1 cellular context compared by ENCODE assay signal in the genomic region with DNA sequence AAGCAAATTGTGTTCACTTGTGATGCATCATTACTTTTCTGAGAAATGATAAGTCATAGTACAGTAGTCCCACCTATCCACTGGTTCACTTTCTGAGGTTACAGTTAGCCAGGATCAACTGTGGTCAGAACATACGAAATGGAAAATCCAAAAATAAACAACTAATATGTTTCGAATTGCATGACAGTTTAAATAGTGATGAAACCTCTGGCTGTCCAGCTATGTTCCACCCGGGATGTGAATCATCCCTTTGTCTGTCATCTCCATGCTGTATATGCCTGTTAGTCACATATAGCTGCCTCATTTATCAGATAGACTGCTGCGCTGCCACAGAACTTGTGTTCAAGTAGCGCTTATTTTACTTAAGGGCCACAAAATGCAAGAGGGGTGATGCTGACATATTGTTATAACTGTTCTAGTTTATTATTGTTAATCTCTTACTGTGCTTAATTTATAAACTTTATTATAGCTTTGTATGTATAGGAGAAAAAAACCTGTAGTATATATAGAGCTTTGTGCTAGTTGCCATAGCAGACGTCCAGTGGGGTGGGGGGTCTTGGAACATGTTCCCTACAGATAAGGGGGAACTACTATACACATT.
TF ChIP-seq lines count a peak whose summit lies in the region.

No MANE protein-coding gene starts in this region.

TF ChIP-seq in K562, 482 proteins besides CTCF, POLR2A, EP300 and RAD21 (continued from another document and continues in another):
- TF ChIP-seq, protein P1, sequence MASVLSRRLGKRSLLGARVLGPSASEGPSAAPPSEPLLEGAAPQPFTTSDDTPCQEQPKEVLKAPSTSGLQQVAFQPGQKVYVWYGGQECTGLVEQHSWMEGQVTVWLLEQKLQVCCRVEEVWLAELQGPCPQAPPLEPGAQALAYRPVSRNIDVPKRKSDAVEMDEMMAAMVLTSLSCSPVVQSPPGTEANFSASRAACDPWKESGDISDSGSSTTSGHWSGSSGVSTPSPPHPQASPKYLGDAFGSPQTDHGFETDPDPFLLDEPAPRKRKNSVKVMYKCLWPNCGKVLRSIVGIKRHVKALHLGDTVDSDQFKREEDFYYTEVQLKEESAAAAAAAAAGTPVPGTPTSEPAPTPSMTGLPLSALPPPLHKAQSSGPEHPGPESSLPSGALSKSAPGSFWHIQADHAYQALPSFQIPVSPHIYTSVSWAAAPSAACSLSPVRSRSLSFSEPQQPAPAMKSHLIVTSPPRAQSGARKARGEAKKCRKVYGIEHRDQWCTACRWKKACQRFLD (CRISPR knock-in tag; IDR thresholded peaks at IDR 0.05) = peak; percentile 53; the same call in 1 of the 2 replicates
- TF ChIP-seq, protein P2, sequence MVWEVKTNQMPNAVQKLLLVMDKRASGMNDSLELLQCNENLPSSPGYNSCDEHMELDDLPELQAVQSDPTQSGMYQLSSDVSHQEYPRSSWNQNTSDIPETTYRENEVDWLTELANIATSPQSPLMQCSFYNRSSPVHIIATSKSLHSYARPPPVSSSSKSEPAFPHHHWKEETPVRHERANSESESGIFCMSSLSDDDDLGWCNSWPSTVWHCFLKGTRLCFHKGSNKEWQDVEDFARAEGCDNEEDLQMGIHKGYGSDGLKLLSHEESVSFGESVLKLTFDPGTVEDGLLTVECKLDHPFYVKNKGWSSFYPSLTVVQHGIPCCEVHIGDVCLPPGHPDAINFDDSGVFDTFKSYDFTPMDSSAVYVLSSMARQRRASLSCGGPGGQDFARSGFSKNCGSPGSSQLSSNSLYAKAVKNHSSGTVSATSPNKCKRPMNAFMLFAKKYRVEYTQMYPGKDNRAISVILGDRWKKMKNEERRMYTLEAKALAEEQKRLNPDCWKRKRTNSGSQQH (CRISPR knock-in tag; IDR thresholded peaks at IDR 0.05) = no peak
- TF ChIP-seq ZKSCAN3 (CRISPR knock-in tag; IDR thresholded peaks at IDR 0.05) = no peak
- no peak for TF ChIP-seq PPARD (CRISPR knock-in tag; IDR thresholded peaks at IDR 0.05)
- TF ChIP-seq ZNF830 (CRISPR knock-in tag; IDR thresholded peaks at IDR 0.05) = no peak
- peak; percentile 50 for TF ChIP-seq ETV5 (CRISPR knock-in tag; IDR thresholded peaks at IDR 0.05; ENCODE audit: low read depth)
- peak; percentile 49 to 67; a peak in 2 of 4 replicates for TF ChIP-seq FOXA3 (CRISPR knock-in tag; conservative IDR thresholded peaks at IDR 0.05 in 1 of 2, IDR thresholded peaks at IDR 0.05 in 1 of 2)
- TF ChIP-seq ARID1B (IDR thresholded peaks at IDR 0.05) = peak; percentile 92
- TF ChIP-seq, protein P3, sequence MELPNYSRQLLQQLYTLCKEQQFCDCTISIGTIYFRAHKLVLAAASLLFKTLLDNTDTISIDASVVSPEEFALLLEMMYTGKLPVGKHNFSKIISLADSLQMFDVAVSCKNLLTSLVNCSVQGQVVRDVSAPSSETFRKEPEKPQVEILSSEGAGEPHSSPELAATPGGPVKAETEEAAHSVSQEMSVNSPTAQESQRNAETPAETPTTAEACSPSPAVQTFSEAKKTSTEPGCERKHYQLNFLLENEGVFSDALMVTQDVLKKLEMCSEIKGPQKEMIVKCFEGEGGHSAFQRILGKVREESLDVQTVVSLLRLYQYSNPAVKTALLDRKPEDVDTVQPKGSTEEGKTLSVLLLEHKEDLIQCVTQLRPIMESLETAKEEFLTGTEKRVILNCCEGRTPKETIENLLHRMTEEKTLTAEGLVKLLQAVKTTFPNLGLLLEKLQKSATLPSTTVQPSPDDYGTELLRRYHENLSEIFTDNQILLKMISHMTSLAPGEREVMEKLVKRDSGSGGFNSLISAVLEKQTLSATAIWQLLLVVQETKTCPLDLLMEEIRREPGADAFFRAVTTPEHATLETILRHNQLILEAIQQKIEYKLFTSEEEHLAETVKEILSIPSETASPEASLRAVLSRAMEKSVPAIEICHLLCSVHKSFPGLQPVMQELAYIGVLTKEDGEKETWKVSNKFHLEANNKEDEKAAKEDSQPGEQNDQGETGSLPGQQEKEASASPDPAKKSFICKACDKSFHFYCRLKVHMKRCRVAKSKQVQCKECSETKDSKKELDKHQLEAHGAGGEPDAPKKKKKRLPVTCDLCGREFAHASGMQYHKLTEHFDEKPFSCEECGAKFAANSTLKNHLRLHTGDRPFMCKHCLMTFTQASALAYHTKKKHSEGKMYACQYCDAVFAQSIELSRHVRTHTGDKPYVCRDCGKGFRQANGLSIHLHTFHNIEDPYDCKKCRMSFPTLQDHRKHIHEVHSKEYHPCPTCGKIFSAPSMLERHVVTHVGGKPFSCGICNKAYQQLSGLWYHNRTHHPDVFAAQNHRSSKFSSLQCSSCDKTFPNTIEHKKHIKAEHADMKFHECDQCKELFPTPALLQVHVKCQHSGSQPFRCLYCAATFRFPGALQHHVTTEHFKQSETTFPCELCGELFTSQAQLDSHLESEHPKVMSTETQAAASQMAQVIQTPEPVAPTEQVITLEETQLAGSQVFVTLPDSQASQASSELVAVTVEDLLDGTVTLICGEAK (IDR thresholded peaks at IDR 0.05) = 0 out of 2 replicates have a peak, but pooled peaks have one; percentile 6
- TF ChIP-seq, protein P3 (CRISPR knock-in tag; IDR thresholded peaks at IDR 0.05) = no peak
- peak in 1 of 2 experiments; percentile 56; a peak in 1 of 4 replicates for TF ChIP-seq HDAC1 (IDR thresholded peaks at IDR 0.05)
- peak; percentile 99 for TF ChIP-seq FOSL1 (tag; conservative IDR thresholded peaks at IDR 0.05)
- peak; percentile 62 for TF ChIP-seq C11orf30 (IDR thresholded peaks at IDR 0.05; ENCODE audit: low read depth)
- peak; percentile 95 for TF ChIP-seq ATF7 (IDR thresholded peaks at IDR 0.05)
- 0 out of 2 replicates have a peak, but pooled peaks have one; percentile 11 for TF ChIP-seq JUNB (CRISPR knock-in tag; conservative IDR thresholded peaks at IDR 0.05)
- TF ChIP-seq BHLHE40 (IDR thresholded peaks at IDR 0.05; ENCODE audit: low read length) = peak; percentile 60; the same call in 1 of the 2 replicates
- peak; percentile 60 for TF ChIP-seq BRD9 (IDR thresholded peaks at IDR 0.05; ENCODE audit: low read depth, partially characterized antibody)
- peak; percentile 13; the same call in 1 of the 2 replicates for TF ChIP-seq NCOA6 (IDR thresholded peaks at IDR 0.05)
- TF ChIP-seq, protein P4, sequence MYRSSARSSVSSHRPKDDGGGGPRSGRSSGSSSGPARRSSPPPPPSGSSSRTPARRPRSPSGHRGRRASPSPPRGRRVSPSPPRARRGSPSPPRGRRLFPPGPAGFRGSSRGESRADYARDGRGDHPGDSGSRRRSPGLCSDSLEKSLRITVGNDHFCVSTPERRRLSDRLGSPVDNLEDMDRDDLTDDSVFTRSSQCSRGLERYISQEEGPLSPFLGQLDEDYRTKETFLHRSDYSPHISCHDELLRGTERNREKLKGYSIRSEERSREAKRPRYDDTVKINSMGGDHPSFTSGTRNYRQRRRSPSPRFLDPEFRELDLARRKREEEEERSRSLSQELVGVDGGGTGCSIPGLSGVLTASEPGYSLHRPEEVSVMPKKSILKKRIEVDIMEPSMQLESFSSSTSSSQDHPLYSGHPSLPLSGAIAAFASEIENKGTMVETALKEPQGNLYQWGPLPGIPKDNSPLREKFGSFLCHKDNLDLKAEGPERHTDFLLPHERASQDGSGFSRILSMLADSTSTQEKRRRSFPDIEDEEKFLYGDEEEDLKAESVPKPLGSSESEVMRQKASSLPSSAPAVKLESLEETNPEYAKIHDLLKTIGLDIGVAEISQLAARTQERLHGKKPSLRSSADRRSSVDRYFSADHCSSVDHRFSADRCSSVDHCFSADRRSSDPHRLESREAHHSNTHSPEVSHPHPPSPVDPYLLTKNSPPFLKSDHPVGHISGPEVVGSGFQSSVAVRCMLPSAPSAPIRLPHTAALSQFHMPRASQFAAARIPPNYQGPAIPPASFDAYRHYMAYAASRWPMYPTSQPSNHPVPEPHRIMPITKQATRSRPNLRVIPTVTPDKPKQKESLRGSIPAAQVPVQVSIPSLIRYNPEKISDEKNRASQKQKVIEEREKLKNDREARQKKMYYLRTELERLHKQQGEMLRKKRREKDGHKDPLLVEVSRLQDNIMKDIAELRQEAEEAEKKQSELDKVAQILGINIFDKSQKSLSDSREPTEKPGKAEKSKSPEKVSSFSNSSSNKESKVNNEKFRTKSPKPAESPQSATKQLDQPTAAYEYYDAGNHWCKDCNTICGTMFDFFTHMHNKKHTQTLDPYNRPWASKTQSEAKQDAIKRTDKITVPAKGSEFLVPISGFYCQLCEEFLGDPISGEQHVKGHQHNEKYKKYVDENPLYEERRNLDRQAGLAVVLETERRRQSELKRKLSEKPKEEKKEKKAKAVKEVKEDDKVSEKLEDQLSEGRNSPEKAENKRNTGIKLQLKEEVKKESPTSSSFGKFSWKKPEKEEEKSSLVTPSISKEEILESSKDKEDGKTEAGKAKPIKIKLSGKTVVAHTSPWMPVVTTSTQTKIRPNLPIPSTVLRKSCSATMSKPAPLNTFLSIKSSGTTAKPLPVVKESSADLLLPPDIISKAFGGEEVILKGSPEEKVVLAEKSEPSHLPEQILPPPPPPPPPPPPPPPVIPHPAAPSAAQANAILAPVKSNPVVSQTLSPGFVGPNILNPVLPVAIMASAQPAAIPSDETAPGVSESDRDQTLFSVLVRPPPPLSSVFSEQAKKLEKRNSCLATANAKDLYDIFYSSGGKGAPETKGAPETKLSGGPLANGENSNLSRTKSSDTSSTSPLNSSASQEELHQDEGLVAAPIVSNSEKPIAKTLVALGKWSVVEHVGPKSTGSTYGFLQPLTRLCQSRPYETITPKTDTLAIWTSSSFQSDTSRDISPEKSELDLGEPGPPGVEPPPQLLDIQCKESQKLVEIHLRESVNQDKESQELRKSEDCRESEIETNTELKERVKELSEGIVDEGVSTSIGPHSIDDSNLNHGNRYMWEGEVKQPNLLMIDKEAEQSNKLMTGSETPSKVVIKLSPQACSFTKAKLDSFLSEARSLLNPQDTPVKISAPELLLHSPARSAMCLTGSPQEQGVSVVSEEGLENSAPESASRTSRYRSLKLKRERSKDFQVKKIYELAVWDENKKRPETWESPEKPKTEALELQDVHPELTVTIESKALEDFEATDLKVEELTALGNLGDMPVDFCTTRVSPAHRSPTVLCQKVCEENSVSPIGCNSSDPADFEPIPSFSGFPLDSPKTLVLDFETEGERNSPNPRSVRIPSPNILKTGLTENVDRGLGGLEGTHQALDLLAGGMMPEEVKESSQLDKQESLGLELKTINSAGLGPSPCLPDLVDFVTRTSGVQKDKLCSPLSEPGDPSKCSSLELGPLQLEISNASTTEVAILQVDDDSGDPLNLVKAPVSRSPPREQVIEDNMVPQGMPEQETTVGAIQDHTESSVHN (IDR thresholded peaks at IDR 0.05; ENCODE audit: borderline replicate concordance in 1 of 2, low read depth in 1 of 2) = peak in 1 of 2 experiments; percentile 93; a peak in 2 of 4 replicates
- TF ChIP-seq, protein P5, sequence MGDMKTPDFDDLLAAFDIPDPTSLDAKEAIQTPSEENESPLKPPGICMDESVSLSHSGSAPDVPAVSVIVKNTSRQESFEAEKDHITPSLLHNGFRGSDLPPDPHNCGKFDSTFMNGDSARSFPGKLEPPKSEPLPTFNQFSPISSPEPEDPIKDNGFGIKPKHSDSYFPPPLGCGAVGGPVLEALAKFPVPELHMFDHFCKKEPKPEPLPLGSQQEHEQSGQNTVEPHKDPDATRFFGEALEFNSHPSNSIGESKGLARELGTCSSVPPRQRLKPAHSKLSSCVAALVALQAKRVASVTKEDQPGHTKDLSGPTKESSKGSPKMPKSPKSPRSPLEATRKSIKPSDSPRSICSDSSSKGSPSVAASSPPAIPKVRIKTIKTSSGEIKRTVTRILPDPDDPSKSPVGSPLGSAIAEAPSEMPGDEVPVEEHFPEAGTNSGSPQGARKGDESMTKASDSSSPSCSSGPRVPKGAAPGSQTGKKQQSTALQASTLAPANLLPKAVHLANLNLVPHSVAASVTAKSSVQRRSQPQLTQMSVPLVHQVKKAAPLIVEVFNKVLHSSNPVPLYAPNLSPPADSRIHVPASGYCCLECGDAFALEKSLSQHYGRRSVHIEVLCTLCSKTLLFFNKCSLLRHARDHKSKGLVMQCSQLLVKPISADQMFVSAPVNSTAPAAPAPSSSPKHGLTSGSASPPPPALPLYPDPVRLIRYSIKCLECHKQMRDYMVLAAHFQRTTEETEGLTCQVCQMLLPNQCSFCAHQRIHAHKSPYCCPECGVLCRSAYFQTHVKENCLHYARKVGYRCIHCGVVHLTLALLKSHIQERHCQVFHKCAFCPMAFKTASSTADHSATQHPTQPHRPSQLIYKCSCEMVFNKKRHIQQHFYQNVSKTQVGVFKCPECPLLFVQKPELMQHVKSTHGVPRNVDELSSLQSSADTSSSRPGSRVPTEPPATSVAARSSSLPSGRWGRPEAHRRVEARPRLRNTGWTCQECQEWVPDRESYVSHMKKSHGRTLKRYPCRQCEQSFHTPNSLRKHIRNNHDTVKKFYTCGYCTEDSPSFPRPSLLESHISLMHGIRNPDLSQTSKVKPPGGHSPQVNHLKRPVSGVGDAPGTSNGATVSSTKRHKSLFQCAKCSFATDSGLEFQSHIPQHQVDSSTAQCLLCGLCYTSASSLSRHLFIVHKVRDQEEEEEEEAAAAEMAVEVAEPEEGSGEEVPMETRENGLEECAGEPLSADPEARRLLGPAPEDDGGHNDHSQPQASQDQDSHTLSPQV (IDR thresholded peaks at IDR 0.05) = peak; percentile 77
- TF ChIP-seq GABPB2 (CRISPR knock-in tag; conservative IDR thresholded peaks at IDR 0.05) = no peak
- peak; percentile 75 for TF ChIP-seq NBN (IDR thresholded peaks at IDR 0.05; ENCODE audit: low read depth)
- peak; percentile 65 for TF ChIP-seq CXXC5 (CRISPR knock-in tag; IDR thresholded peaks at IDR 0.05)
- TF ChIP-seq, protein P6, sequence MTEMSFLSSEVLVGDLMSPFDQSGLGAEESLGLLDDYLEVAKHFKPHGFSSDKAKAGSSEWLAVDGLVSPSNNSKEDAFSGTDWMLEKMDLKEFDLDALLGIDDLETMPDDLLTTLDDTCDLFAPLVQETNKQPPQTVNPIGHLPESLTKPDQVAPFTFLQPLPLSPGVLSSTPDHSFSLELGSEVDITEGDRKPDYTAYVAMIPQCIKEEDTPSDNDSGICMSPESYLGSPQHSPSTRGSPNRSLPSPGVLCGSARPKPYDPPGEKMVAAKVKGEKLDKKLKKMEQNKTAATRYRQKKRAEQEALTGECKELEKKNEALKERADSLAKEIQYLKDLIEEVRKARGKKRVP (CRISPR knock-in tag; IDR thresholded peaks at IDR 0.05) = peak; percentile 80
- no peak for TF ChIP-seq ATF1 (CRISPR knock-in tag; IDR thresholded peaks at IDR 0.05)
- peak; percentile 85 for TF ChIP-seq ATF1 (tag; IDR thresholded peaks at IDR 0.05)
